34 cellular contexts compared by ENCODE assay signal in the genomic region with DNA sequence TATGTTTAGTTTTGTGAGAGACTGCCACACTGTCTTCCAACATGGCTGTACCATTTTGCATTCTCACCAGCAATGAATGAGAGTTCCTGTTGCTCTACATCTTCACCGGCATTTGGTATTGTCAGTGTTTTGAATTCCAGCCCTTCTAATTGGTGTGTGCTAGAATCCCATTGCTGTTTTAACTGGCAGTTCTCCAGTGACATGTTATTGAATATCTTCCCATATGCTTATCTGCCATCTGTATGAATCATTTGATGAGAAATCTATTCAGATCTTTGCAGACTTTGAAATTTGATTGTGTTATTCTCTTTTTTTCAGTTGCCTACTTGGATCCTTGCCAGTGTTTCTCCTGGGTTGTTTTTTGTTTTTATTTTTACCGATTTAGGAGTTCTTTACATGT.
A peak's percentile ranks its signal among the peaks of the same experiment; 100 is the strongest.
DNase-seq lines count a peak whose midpoint lies in the region; ATAC-seq and TF ChIP-seq lines count a peak whose summit lies in the region.
"Had no signal": no experiment of that assay in that cellular context is flagged by ENCODE, and none has a peak within 500 bp of the region (broad histone marks: within the 10 kb centered on the region; RNA-seq: fewer than 3 reads in every experiment).

No MANE protein-coding gene starts in this region.

- H3K27ac ChIP-seq in mammary epithelial cell (ENCODE audit: insufficient read depth, low read depth, low read length), result no peak overlapping the region
- H3K27ac ChIP-seq: esophagus squamous epithelium, HL-60, left ventricle myocardium inferior, Peyer's patch, thoracic aorta, uterus, WERI-Rb-1 had no signal

- ATAC-seq in GM19023 (IDR thresholded peaks at IDR 0.05; ENCODE audit: unreplicated experiment) (no peak), left cardiac atrium (no peak)
- ATAC-seq: activated CD8-positive, alpha-beta T cell treated with anti-CD3 and anti-CD28 coated beads, Interleukin-2, amount 10 ng/mL, durations not matched to agents 7 days and 5 days; stimulated activated naive CD8-positive, alpha-beta T cell treated with anti-CD3 and anti-CD28 coated beads, Interleukin-15, Interleukin-2, amounts not matched to agents 100 U/mL and 50 U/mL, for 24 hours had no signal

- H3K36me3 ChIP-seq in mammary epithelial cell (ENCODE audit: insufficient read depth, low read length), result no peaks in the 10 kb centered on the region
- H3K36me3 ChIP-seq: esophagus squamous epithelium, left ventricle myocardium inferior, Peyer's patch, thoracic aorta, uterus, WERI-Rb-1 had no signal

- H3K27me3 Mint-ChIP-seq in MCF 10A (ENCODE audit: insufficient read depth, unreplicated experiment), result no peaks in the 10 kb centered on the region
- H3K27me3 Mint-ChIP-seq: activated naive CD4-positive, alpha-beta T cell treated with anti-CD3 and anti-CD28 coated beads, Interleukin-2, amount 50 U/mL, for 24 hours; CD4-positive, CD25-positive, alpha-beta regulatory T cell; dendritic cell treated with granulocyte-macrophage colony-stimulating factor and Interleukin-4, amounts not matched to agents 40 ng/mL and 50 ng/mL, for 4 days had no signal

- no peak overlapping the region for H3K4me3 Mint-ChIP-seq in MCF 10A (ENCODE audit: unreplicated experiment)
- H3K4me3 Mint-ChIP-seq: activated CD8-positive, alpha-beta T cell treated with anti-CD3 and anti-CD28 coated beads, Interleukin-2, amount 10 ng/mL, durations not matched to agents 7 days and 5 days; activated naive CD4-positive, alpha-beta T cell treated with anti-CD3 and anti-CD28 coated beads, Interleukin-2, amount 50 U/mL, for 24 hours; CD4-positive, CD25-positive, alpha-beta regulatory T cell; dendritic cell treated with granulocyte-macrophage colony-stimulating factor and Interleukin-4, amounts not matched to agents 40 ng/mL and 50 ng/mL, for 4 days; neural crest cell; T-helper 2 cell treated with Interferon-gamma antibody and Interleukin-4, amounts not matched to agents 5 μg/mL and 100 μg/mL, for 36 hours had no signal

- DNase-seq in mammary epithelial cell (peak; percentile 61), MCF 10A (ENCODE audit: unreplicated experiment) (no peak), astrocyte of the hippocampus (ENCODE audit: low read depth, low spot score) (peak; percentile 12), fibroblast of the conjunctiva (ENCODE audit: low read depth) (peak; percentile 9), smooth muscle cell of the brain vasculature (ENCODE audit: low read depth, low spot score) (peak; percentile 7), left cardiac atrium (no peak)
- no peak for DNase-seq in effector CD4-positive, alpha-beta T cell
- DNase-seq: 8988T; activated CD4-positive, alpha-beta T cell treated with anti-CD3 and anti-CD28 coated beads for 4 hours; activated CD8-positive, alpha-beta T cell treated with anti-CD3 and anti-CD28 coated beads, Interleukin-2, amount 10 ng/mL, durations not matched to agents 7 days and 5 days; Calu3; CD4-positive, CD25-positive, alpha-beta regulatory T cell; esophagus squamous epithelium; glutamatergic neuron; left ventricle myocardium inferior; NCI-H1436; NCI-H2081; NCI-H446; NCI-H748 treated with DMSO at 0.1 percent for 48 hours; Peyer's patch; SIG-M5; stimulated activated CD4-positive, alpha-beta T cell treated with anti-CD3 and anti-CD28 coated beads, Interleukin-2, amount 100 ng/mL, for 24 hours; stimulated activated naive CD8-positive, alpha-beta T cell treated with anti-CD3 and anti-CD28 coated beads, Interleukin-15, Interleukin-2, amounts not matched to agents 100 U/mL and 50 U/mL, for 24 hours; uterus; WERI-Rb-1 had no signal

- no TSS peak for BruUV-seq in mammary epithelial cell (replicated peaks; lab: Mats Ljungman, UMichigan)
- BruUV-seq in MCF 10A (replicated peaks; lab: Mats Ljungman, UMichigan), result no TSS peak

- intact Hi-C loops in mammary epithelial cell (cut with micrococcal nuclease), result loop anchor here (10.0 kb wide), 1 partner anchor 375 kb away; a partner anchor contains a TSS
- intact Hi-C loops in MCF 10A (cut with micrococcal nuclease), result loop anchor here (5.0 kb wide), 1 partner anchor 498 kb away; no protein-coding TSS in a partner anchor
- intact Hi-C loops in left cardiac atrium (cut with DNase I), result no loop called here

- H3K27ac Mint-ChIP-seq in MCF 10A (ENCODE audit: low read depth, unreplicated experiment), result no peak overlapping the region
- H3K27ac Mint-ChIP-seq: activated CD8-positive, alpha-beta T cell treated with anti-CD3 and anti-CD28 coated beads, Interleukin-2, amount 10 ng/mL, durations not matched to agents 7 days and 5 days; activated naive CD4-positive, alpha-beta T cell treated with anti-CD3 and anti-CD28 coated beads, Interleukin-2, amount 50 U/mL, for 24 hours; activated T-helper 2 cell treated with anti-CD3 and anti-CD28 coated beads, Interferon-gamma antibody, Interleukin-2, Interleukin-4, amounts not matched to agents 10 μg/mL and 5 μg/mL and 100 μg/mL, durations not matched to agents 14 hours and 24 hours and 36 hours; dendritic cell treated with granulocyte-macrophage colony-stimulating factor and Interleukin-4, amounts not matched to agents 40 ng/mL and 50 ng/mL, for 4 days; T-helper 2 cell treated with Interferon-gamma antibody and Interleukin-4, amounts not matched to agents 5 μg/mL and 100 μg/mL, for 36 hours had no signal

- dilution Hi-C loops in mammary epithelial cell (cut with HindIII; ENCODE audit: low sequenced_read_pairs), result no loop called here

- no peak overlapping the region for H3K4me3 ChIP-seq in mammary epithelial cell (replicated peaks in 1 of 3; ENCODE audit: insufficient read depth in 1 of 3, low read depth in 2 of 3, low read length in 3 of 3)
- H3K4me3 ChIP-seq: esophagus squamous epithelium, left ventricle myocardium inferior, Peyer's patch, smooth muscle cell, thoracic aorta, uterus had no signal

- peaks cover 14% of the 10 kb centered on the region for H3K4me1 Mint-ChIP-seq in MCF 10A (ENCODE audit: insufficient read depth, unreplicated experiment)

- WGBS in mammary epithelial cell (ENCODE audit: low coverage, missing lambda C conversion rate), result 44% methylated on average over 2 of the region's 2 CpGs

- no peaks in the 10 kb centered on the region for H3K4me1 ChIP-seq in mammary epithelial cell (ENCODE audit: insufficient read depth, low read length)
- H3K4me1 ChIP-seq: esophagus squamous epithelium, left ventricle myocardium inferior, Peyer's patch, uterus had no signal

- H3K9me3 ChIP-seq in mammary epithelial cell (replicated peaks; ENCODE audit: insufficient read depth, low read length), result no peaks in the 10 kb centered on the region
- H3K9me3 ChIP-seq: esophagus squamous epithelium, Peyer's patch, thoracic aorta, uterus had no signal

- TF ChIP-seq CTCF in mammary epithelial cell (conservative IDR thresholded peaks at IDR 0.05 in 1 of 2, IDR thresholded peaks at IDR 0.05 in 1 of 2; ENCODE audit: extremely low read depth in 1 of 2, insufficient read depth in 1 of 2, low read depth in 1 of 2, low read length in 2 of 2), result no peak
- no peak for TF ChIP-seq CTCF in MCF 10A (IDR thresholded peaks at IDR 0.05; ENCODE audit: unreplicated experiment)

- no peaks in the 10 kb centered on the region for H3K9me3 Mint-ChIP-seq in MCF 10A (ENCODE audit: unreplicated experiment)
- H3K9me3 Mint-ChIP-seq: activated naive CD4-positive, alpha-beta T cell treated with anti-CD3 and anti-CD28 coated beads, Interleukin-2, amount 50 U/mL, for 24 hours; activated T-helper 2 cell treated with anti-CD3 and anti-CD28 coated beads, Interferon-gamma antibody, Interleukin-2, Interleukin-4, amounts not matched to agents 10 μg/mL and 5 μg/mL and 100 μg/mL, durations not matched to agents 14 hours and 24 hours and 36 hours; dendritic cell treated with granulocyte-macrophage colony-stimulating factor and Interleukin-4, amounts not matched to agents 40 ng/mL and 50 ng/mL, for 4 days; T-helper 2 cell treated with Interferon-gamma antibody and Interleukin-4, amounts not matched to agents 5 μg/mL and 100 μg/mL, for 36 hours had no signal

- no peaks in the 10 kb centered on the region for H3K27me3 ChIP-seq in mammary epithelial cell (ENCODE audit: insufficient read depth, low read length)
- H3K27me3 ChIP-seq: esophagus squamous epithelium, Peyer's patch, uterus had no signal

- no peaks in the 10 kb centered on the region for H4K20me1 ChIP-seq in mammary epithelial cell (ENCODE audit: insufficient read depth, low read length)

- POLR2A ChIA-PET in MCF 10A (lab: Yijun Ruan, JAX), result no interaction called here

- no peak overlapping the region for H2AFZ ChIP-seq in mammary epithelial cell (ENCODE audit: low read depth, low read length)

- CTCF ChIA-PET in mammary epithelial cell (lab: Charles Lee; ENCODE audit: low non-redundant PET), result no interaction called here
- CTCF ChIA-PET in MCF 10A (lab: Yijun Ruan, JAX), result interaction anchor here (0.6 to 0.7 kb wide), 3 partner anchors 20 to 768 kb away, joined by 3 to 4 read pairs (median 4); no protein-coding TSS in a partner anchor

- no peaks in the 10 kb centered on the region for H3K79me2 ChIP-seq in mammary epithelial cell (ENCODE audit: insufficient read depth, low read length)

- H3K36me3 Mint-ChIP-seq in MCF 10A (ENCODE audit: insufficient read depth, unreplicated experiment), result no peaks in the 10 kb centered on the region
- H3K36me3 Mint-ChIP-seq: CD4-positive, CD25-positive, alpha-beta regulatory T cell had no signal

- no peak overlapping the region for H3K4me2 ChIP-seq in mammary epithelial cell (ENCODE audit: insufficient read depth, low read depth, low read length)
- H3K4me2 ChIP-seq: smooth muscle cell had no signal

- in situ Hi-C loops in mammary epithelial cell (cut with MboI; ENCODE audit: low sequenced_read_pairs in 2 of 2), result no loop called here

- H3K9ac ChIP-seq in mammary epithelial cell (ENCODE audit: insufficient read depth, low read length), result no peak overlapping the region

Comparison
In these comparisons a context has a peak if more than half of its experiments do, and no peak if none do; other contexts are left out.
1. DNase-seq: peak in mammary epithelial cell (single experiment), astrocyte of the hippocampus (single experiment), fibroblast of the conjunctiva (single experiment) and smooth muscle cell of the brain vasculature (single experiment); none in MCF 10A (single experiment), left cardiac atrium (single experiment) and effector CD4-positive, alpha-beta T cell (single experiment).
2. intact Hi-C loops: an anchor here in mammary epithelial cell (10.0 kb wide) and MCF 10A (5.0 kb wide); none called in left cardiac atrium.